Comparison of ENCODE assay signal across 1 cellular context in the genomic region with DNA sequence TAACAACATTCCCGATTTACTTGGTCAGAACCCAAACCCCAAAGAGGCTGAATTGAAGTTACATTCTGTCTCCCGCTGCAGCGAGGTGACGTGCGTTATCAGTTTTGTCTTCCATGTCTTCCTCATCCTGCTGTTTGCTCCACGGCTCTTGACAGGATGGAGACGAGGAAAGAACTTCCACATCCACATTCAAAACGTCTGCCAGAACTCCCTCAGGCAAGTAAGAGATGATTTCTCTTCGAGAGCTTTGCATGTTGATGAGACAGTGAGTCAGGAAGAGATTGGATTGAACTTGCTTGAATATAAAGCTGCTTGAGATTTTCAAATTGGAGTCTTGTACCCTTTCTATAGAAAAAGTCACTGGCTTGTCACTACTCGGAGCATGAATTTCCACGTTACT.
TF ChIP-seq lines count a peak whose summit lies in the region.

No MANE protein-coding gene starts in this region.

TF ChIP-seq in IMR-90, 13 proteins besides CTCF, POLR2A, EP300 and RAD21 (continued from another document):
- TF ChIP-seq, protein P1, sequence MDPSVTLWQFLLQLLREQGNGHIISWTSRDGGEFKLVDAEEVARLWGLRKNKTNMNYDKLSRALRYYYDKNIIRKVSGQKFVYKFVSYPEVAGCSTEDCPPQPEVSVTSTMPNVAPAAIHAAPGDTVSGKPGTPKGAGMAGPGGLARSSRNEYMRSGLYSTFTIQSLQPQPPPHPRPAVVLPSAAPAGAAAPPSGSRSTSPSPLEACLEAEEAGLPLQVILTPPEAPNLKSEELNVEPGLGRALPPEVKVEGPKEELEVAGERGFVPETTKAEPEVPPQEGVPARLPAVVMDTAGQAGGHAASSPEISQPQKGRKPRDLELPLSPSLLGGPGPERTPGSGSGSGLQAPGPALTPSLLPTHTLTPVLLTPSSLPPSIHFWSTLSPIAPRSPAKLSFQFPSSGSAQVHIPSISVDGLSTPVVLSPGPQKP (IDR thresholded peaks at IDR 0.05; ENCODE audit: borderline replicate concordance, low read depth, low read length) = no peak
TF ChIP-seq in IMR-90: peak in this region for 1.
